In the genomic region with DNA sequence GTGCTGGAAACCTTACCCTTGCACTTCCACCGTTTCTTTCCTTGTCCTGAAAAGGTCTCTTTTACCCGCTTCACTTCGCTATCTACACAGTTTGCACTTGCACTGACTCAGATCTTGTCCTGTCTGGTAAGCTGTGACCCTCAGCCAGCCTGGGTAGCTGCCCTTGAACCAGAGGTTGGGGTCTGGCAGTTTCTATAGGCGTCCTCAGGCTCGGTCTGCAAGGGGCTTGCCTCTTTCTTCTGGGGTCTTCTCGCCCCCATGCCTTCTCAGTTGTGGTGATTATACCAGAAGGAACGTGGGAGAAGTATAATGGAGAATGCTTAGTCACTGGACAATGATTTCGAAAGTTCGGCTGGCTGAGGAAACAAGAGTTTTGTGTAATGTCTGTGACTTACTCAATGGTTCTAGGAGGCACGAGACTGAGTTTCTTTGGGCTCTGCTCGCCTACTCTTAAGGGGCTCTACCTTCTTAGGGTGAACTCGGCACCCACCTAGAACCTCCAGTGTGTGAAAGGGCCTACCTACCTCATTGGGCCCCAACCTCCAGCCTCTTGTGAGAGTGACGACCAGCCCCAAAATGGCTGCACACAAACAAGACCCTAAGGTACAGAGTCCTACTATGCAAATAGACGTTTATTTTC, we compare ENCODE assay signal across 9 cellular contexts. TPM values are rescaled to one million over a fixed set of nuclear protein-coding genes. Genes with fewer than 3 reads are reported as not detected.
DNase-seq lines count a peak whose midpoint lies in the region; ATAC-seq and TF ChIP-seq lines count a peak whose summit lies in the region.
"Had no signal": no experiment of that assay in that cellular context is flagged by ENCODE, and none has a peak within 500 bp of the region (broad histone marks: within the 10 kb centered on the region; RNA-seq: fewer than 3 reads in every experiment).

No MANE protein-coding gene starts in this region.

- H3K4me2 ChIP-seq in BLaER1 = peak overlapping the region; percentile 92

- H3K4me3 ChIP-seq in BLaER1 = peak overlapping the region; percentile 75

- peaks cover 11% of the 10 kb centered on the region for H3K27me3 Mint-ChIP-seq in MCF 10A (ENCODE audit: insufficient read depth, unreplicated experiment)

- H3K27me3 ChIP-seq in BLaER1 = no peaks in the 10 kb centered on the region

- H3K9ac ChIP-seq in BLaER1 = peak overlapping the region; percentile 87

- CTCF ChIA-PET in MCF 10A (lab: Yijun Ruan, JAX) = interaction anchor here (0.6 kb wide), 1 partner anchor 240 kb away, joined by 3 read pairs; no protein-coding TSS in a partner anchor

- POLR2A ChIA-PET in MCF 10A (lab: Yijun Ruan, JAX) = interaction anchor here (0.6 to 3.2 kb wide), 19 partner anchors 8 to 1348 kb away, joined by 3 to 44 read pairs (median 5); partner anchors contain the start of genes GLS and HIBCH

- H3K4me1 ChIP-seq in BLaER1 = peaks cover 26% of the 10 kb centered on the region

- peak overlapping the region; percentile 90 for H3K27ac ChIP-seq in BLaER1

- ATAC-seq in GM19023 (IDR thresholded peaks at IDR 0.05; ENCODE audit: unreplicated experiment) (peak; percentile 19), HG03108 (IDR thresholded peaks at IDR 0.05; ENCODE audit: unreplicated experiment) (peak; percentile 5), left lobe of liver (peak; percentile 48)

- TSS peak; percentile 84 for BruUV-seq in MCF 10A (replicated peaks; lab: Mats Ljungman, UMichigan)

- H3K36me3 ChIP-seq in BLaER1 = no peaks in the 10 kb centered on the region

- peak; percentile 66 for DNase-seq in RKO (ENCODE audit: low spot score)
- DNase-seq in MCF 10A (ENCODE audit: unreplicated experiment) = peak; percentile 93
- DNase-seq in left lobe of liver (ENCODE audit: low spot score) = peak; percentile 56
- DNase-seq in stromal cell of bone marrow (ENCODE audit: low read depth) = peak; percentile 86
- DNase-seq in germinal center (ENCODE audit: low spot score) = no peak

- H3K4me1 Mint-ChIP-seq in MCF 10A (ENCODE audit: insufficient read depth, unreplicated experiment) = no peaks in the 10 kb centered on the region

- TF ChIP-seq CTCF in MCF 10A (IDR thresholded peaks at IDR 0.05; ENCODE audit: unreplicated experiment) = no peak

- no peak overlapping the region for H3K27ac Mint-ChIP-seq in MCF 10A (ENCODE audit: low read depth, unreplicated experiment)
- H3K27ac Mint-ChIP-seq: T-helper 1 cell treated with Interleukin-12 subunit alpha and Interleukin-12 subunit beta and Interleukin-4 antibody, amounts not matched to agents 30 μg/mL and 1 μg/mL, for 36 hours had no signal

- H3K9me3 ChIP-seq in BLaER1 = no peaks in the 10 kb centered on the region

- intact Hi-C loops in MCF 10A (cut with micrococcal nuclease) = no loop called here

- H3K4me3 Mint-ChIP-seq in MCF 10A (ENCODE audit: unreplicated experiment) = no peak overlapping the region
- H3K4me3 Mint-ChIP-seq: T-helper 1 cell treated with Interleukin-12 subunit alpha and Interleukin-12 subunit beta and Interleukin-4 antibody, amounts not matched to agents 30 μg/mL and 1 μg/mL, for 36 hours had no signal

- no peaks in the 10 kb centered on the region for H4K20me1 ChIP-seq in BLaER1

- H3K36me3 Mint-ChIP-seq in MCF 10A (ENCODE audit: insufficient read depth, unreplicated experiment) = no peaks in the 10 kb centered on the region

- no peaks in the 10 kb centered on the region for H3K9me3 Mint-ChIP-seq in MCF 10A (ENCODE audit: unreplicated experiment)

RNA-seq across cellular contexts. Expression of gene STAT1, which starts 6.9 kb away (rescaled TPM):
- total RNA-seq in MCF 10A (2022) (32.3 and 36.9 TPM in 2 replicates), left lobe of liver (26.1 TPM)
